In genomic region chr3:39144095-39144747, GRCh38 we compare ENCODE assay signal across 9 cellular contexts. TPM values are rescaled to one million over a fixed set of nuclear protein-coding genes. Genes with fewer than 3 reads are reported as not detected.
DNase-seq lines count a peak whose midpoint lies in the region; TF ChIP-seq lines count a peak whose summit lies in the region.
"Had no signal": no experiment of that assay in that cellular context is flagged by ENCODE, and none has a peak within 500 bp of the region (broad histone marks: within the 10 kb centered on the region; RNA-seq: fewer than 3 reads in every experiment).

No MANE protein-coding gene starts in this region.

- H3K4me1 Mint-ChIP-seq in T-helper 2 cell treated with Interferon-gamma antibody and Interleukin-4, amounts not matched to agents 5 μg/mL and 100 μg/mL, for 36 hours (ENCODE audit: low read depth) = peaks cover 37% of the 10 kb centered on the region

- H3K9me3 Mint-ChIP-seq in T-helper 2 cell treated with Interferon-gamma antibody and Interleukin-4, amounts not matched to agents 5 μg/mL and 100 μg/mL, for 36 hours = no peaks in the 10 kb centered on the region

- peak overlapping the region; percentile 91 for H3K27ac ChIP-seq in RWPE1

- CTCF ChIA-PET in RWPE1 (lab: Yijun Ruan, JAX) = no interaction called here

- peaks cover 54% of the 10 kb centered on the region for H3K36me3 Mint-ChIP-seq in T-helper 2 cell treated with Interferon-gamma antibody and Interleukin-4, amounts not matched to agents 5 μg/mL and 100 μg/mL, for 36 hours (ENCODE audit: low read depth)

- POLR2A ChIA-PET in RWPE1 (lab: Yijun Ruan, JAX; ENCODE audit: low non-redundant PET) = no interaction called here

- peak overlapping the region; percentile 58 for H3K27ac Mint-ChIP-seq in T-helper 2 cell treated with Interferon-gamma antibody and Interleukin-4, amounts not matched to agents 5 μg/mL and 100 μg/mL, for 36 hours

- no peak overlapping the region for H3K4me3 Mint-ChIP-seq in T-helper 2 cell treated with Interferon-gamma antibody and Interleukin-4, amounts not matched to agents 5 μg/mL and 100 μg/mL, for 36 hours

- no peak for TF ChIP-seq CTCF in RWPE1 (conservative IDR thresholded peaks at IDR 0.05; ENCODE audit: low read depth)

- no peaks in the 10 kb centered on the region for H3K27me3 Mint-ChIP-seq in T-helper 2 cell treated with Interferon-gamma antibody and Interleukin-4, amounts not matched to agents 5 μg/mL and 100 μg/mL, for 36 hours (ENCODE audit: low read depth)

- DNase-seq in T-helper 2 cell treated with Interferon-gamma antibody and Interleukin-4, amounts not matched to agents 5 μg/mL and 100 μg/mL, for 36 hours (ENCODE audit: low spot score) = no peak
- DNase-seq in T-helper 2 cell (no peak), DMS79 (lab: John Stamatoyannopoulos, UW) (peak; percentile 65), RWPE1 (ENCODE audit: low spot score) (no peak), mesenteric fat pad (ENCODE audit: low spot score) (peak; percentile 77), AG20443 (ENCODE audit: low spot score) (no peak), anterior cingulate cortex (lab: John Stamatoyannopoulos, UW) (no peak), ecto neural progenitor cell (ENCODE audit: low spot score) (no peak)

RNA-seq across cellular contexts. Expression of gene CSRNP1, which starts 9.2 kb away (rescaled TPM):
- 130 TPM for total RNA-seq in mesenteric fat pad

RNA-seq across cellular contexts. Expression of gene TTC21A, which starts 36.7 kb away (rescaled TPM):
- total RNA-seq in mesenteric fat pad = 3.1 TPM

RNA-seq across cellular contexts. Expression of gene GORASP1, which starts 36.8 kb away (rescaled TPM):
- 58.7 TPM for total RNA-seq in mesenteric fat pad

RNA-seq across cellular contexts. Expression of gene XIRP1, which starts 48.2 kb away (rescaled TPM):
- total RNA-seq in mesenteric fat pad = 0.10 TPM
- total RNA-seq: cerebellum had no signal

Comparison
In these comparisons a context has a peak if more than half of its experiments do, and no peak if none do; other contexts are left out.
1. DNase-seq: peak in DMS79 (single experiment) and mesenteric fat pad (single experiment); none in T-helper 2 cell treated with Interferon-gamma antibody and Interleukin-4, amounts not matched to agents 5 μg/mL and 100 μg/mL, for 36 hours (single experiment), T-helper 2 cell (0 of 5), RWPE1 (single experiment), AG20443 (single experiment), anterior cingulate cortex (0 of 58) and ecto neural progenitor cell (single experiment).